Comparison of ENCODE assay signal across 7 cellular contexts in genomic region chr9:81685763-81686613, GRCh38. TPM values are rescaled to one million over a fixed set of nuclear protein-coding genes. Genes with fewer than 3 reads are reported as not detected.
DNase-seq lines count a peak whose midpoint lies in the region; ATAC-seq and TF ChIP-seq lines count a peak whose summit lies in the region.

No MANE protein-coding gene starts in this region.

- H2BK12ac ChIP-seq in neuronal stem cell (ENCODE audit: low read length): no peak overlapping the region

- no peak overlapping the region for H3K4ac ChIP-seq in neuronal stem cell (ENCODE audit: low read length)

- H3K4me3 ChIP-seq in Peyer's patch: peak overlapping the region in 3 of 4 donors; percentile 68 to 81 (median 77)
- H3K4me3 ChIP-seq in gastroesophageal sphincter: peak overlapping the region; percentile 70 to 73
- H3K4me3 ChIP-seq in smooth muscle cell: peak overlapping the region; percentile 96
- H3K4me3 ChIP-seq in neuronal stem cell (ENCODE audit: low read length in 2 of 2): peak overlapping the region in 1 of 2 donors; percentile 78

- H3K23ac ChIP-seq in neuronal stem cell (ENCODE audit: low read depth, low read length, poor library complexity): no peak overlapping the region

- H2BK15ac ChIP-seq in neuronal stem cell (ENCODE audit: low read length): no peak overlapping the region

- no peak for ATAC-seq in gastroesophageal sphincter

- H3K9me3 ChIP-seq in Peyer's patch (no peaks in the 10 kb centered on the region), gastroesophageal sphincter (no peaks in the 10 kb centered on the region), smooth muscle cell (replicated peaks; ENCODE audit: low read depth) (no peaks in the 10 kb centered on the region), neuronal stem cell (replicated peaks in 1 of 2; ENCODE audit: control insufficient read depth in 2 of 2, insufficient read depth in 1 of 2, low read depth in 1 of 2, low read length in 2 of 2) (peaks cover 0 to 11% of the 10 kb centered on the region in 2 donors)

- no peak overlapping the region for H4K8ac ChIP-seq in neuronal stem cell (ENCODE audit: low read depth, low read length)

- peaks cover 60% of the 10 kb centered on the region for H4K20me1 ChIP-seq in smooth muscle cell (ENCODE audit: low read depth)

- peaks cover 0 to 6% (median 0%) of the 10 kb centered on the region in 3 donors for H3K36me3 ChIP-seq in Peyer's patch
- H3K36me3 ChIP-seq in gastroesophageal sphincter: peaks cover 0 to 24% of the 10 kb centered on the region in 2 donors
- no peaks in the 10 kb centered on the region for H3K36me3 ChIP-seq in smooth muscle cell (ENCODE audit: low read depth)
- peaks cover 0 to 50% of the 10 kb centered on the region in 2 donors for H3K36me3 ChIP-seq in neuronal stem cell (replicated peaks in 1 of 2; ENCODE audit: control insufficient read depth in 2 of 2, insufficient read depth in 2 of 2, low read length in 2 of 2)

- H3K79me2 ChIP-seq in smooth muscle cell (ENCODE audit: low read depth): peaks cover 46% of the 10 kb centered on the region

- no peak overlapping the region for H2BK120ac ChIP-seq in neuronal stem cell (ENCODE audit: low read depth, low read length)

- TF ChIP-seq POLR2A in Peyer's patch (IDR thresholded peaks at IDR 0.05): no peak
- no peak for TF ChIP-seq POLR2A in gastroesophageal sphincter (IDR thresholded peaks at IDR 0.05)

- H3K4me2 ChIP-seq in smooth muscle cell: peak overlapping the region; percentile 97
- no peak overlapping the region for H3K4me2 ChIP-seq in neuronal stem cell (ENCODE audit: insufficient read depth, low read length, poor library complexity, severe bottlenecking)

- peaks cover 3% of the 10 kb centered on the region for H3K79me1 ChIP-seq in neuronal stem cell (ENCODE audit: low read depth, low read length)

- TF ChIP-seq CTCF in Peyer's patch (IDR thresholded peaks at IDR 0.05) (peak in 3 of 6 experiments; percentile 38 to 49 (median 41)), gastroesophageal sphincter (IDR thresholded peaks at IDR 0.05) (peak in 2 of 4 experiments; percentile 30 to 32), smooth muscle cell (IDR thresholded peaks at IDR 0.05; ENCODE audit: borderline replicate concordance, insufficient read depth, poor library complexity, severe bottlenecking) (no peak)

- H2AK5ac ChIP-seq in neuronal stem cell (ENCODE audit: low read depth, low read length): no peak overlapping the region

- peak overlapping the region; percentile 75 for H3K9ac ChIP-seq in smooth muscle cell (ENCODE audit: low read depth)
- H3K9ac ChIP-seq in neuronal stem cell (ENCODE audit: low read depth, low read length, poor library complexity): no peak overlapping the region

- H2BK5ac ChIP-seq in neuronal stem cell (ENCODE audit: low read length): no peak overlapping the region

- WGBS in gastroesophageal sphincter (ENCODE audit: low coverage in 1 of 2), 2 donors: 34% methylated on average over 5 of the region's 5 CpGs
- 57% methylated on average over 5 of the region's 5 CpGs for WGBS in smooth muscle cell (ENCODE audit: low lambda C conversion rate)
- WGBS in neuronal stem cell (ENCODE audit: extremely low coverage in 2 of 2, insufficient read length in 2 of 2, insufficient replicate concordance in 1 of 2), 2 donors: no CpG with 5 or more reads among the region's 5 CpGs

- H3K27me3 ChIP-seq in Peyer's patch (no peaks in the 10 kb centered on the region), gastroesophageal sphincter (no peaks in the 10 kb centered on the region), smooth muscle cell (ENCODE audit: low read depth) (no peaks in the 10 kb centered on the region), neuronal stem cell (ENCODE audit: control insufficient read depth in 3 of 3, insufficient read depth in 3 of 3, low read depth in 1 of 3, low read length in 3 of 3) (peaks cover 0 to 6% (median 0%) of the 10 kb centered on the region in 3 experiments)

- H3K14ac ChIP-seq in neuronal stem cell (ENCODE audit: low read length): no peak overlapping the region

- H3K18ac ChIP-seq in neuronal stem cell (ENCODE audit: low read length): no peak overlapping the region

- H2AFZ ChIP-seq in smooth muscle cell (ENCODE audit: low read depth) (no peak overlapping the region), neuronal stem cell (ENCODE audit: low read length) (no peak overlapping the region)

- H3K4me1 ChIP-seq in Peyer's patch: peaks cover 0 to 21% (median 2%) of the 10 kb centered on the region in 4 donors
- peaks cover 0 to 67% (median 22%) of the 10 kb centered on the region in 3 donors for H3K4me1 ChIP-seq in gastroesophageal sphincter
- peaks cover 50% of the 10 kb centered on the region for H3K4me1 ChIP-seq in smooth muscle cell (ENCODE audit: low read depth)
- H3K4me1 ChIP-seq in neuronal stem cell (ENCODE audit: control insufficient read depth in 2 of 2, insufficient read depth in 1 of 2, low read depth in 1 of 2, low read length in 2 of 2): peaks cover 18 to 26% of the 10 kb centered on the region in 2 donors

- DNase-seq in HCEC 1CT (peak; percentile 36), Peyer's patch (no peak), smooth muscle cell (lab: John Stamatoyannopoulos, UW; ENCODE audit: unreplicated experiment) (no peak), amniotic stem cell (lab: John Stamatoyannopoulos, UW) (no peak), AG08395 (ENCODE audit: low spot score) (no peak), neuronal stem cell (ENCODE audit: low spot score) (no peak)

- no peaks in the 10 kb centered on the region for H3F3A ChIP-seq in smooth muscle cell (ENCODE audit: low read depth)

- TF ChIP-seq EP300 in gastroesophageal sphincter (IDR thresholded peaks at IDR 0.05): no peak

- H4K91ac ChIP-seq in neuronal stem cell (ENCODE audit: low read depth, low read length, poor library complexity): no peak overlapping the region

- H3K27ac ChIP-seq in Peyer's patch (no peak overlapping the region), gastroesophageal sphincter (peak overlapping the region in 3 of 4 donors; percentile 92 to 98 (median 95)), smooth muscle cell (ENCODE audit: low read depth) (no peak overlapping the region), neuronal stem cell (replicated peaks; ENCODE audit: low read length) (no peak overlapping the region)

RNA-seq across cellular contexts. Expression of gene TLE1, which starts 3.4 kb away (rescaled TPM):
- total RNA-seq in Peyer's patch (10 to 100 TPM; 18.7 to 54.5 (median 40.2) TPM), gastroesophageal sphincter (10 to 100 TPM; 43.6 to 86.2 (median 68.2) TPM), smooth muscle cell (25.5 and 32.5 TPM in 2 replicates)
- 35.2 and 41.9 TPM in 2 replicates for polyA plus RNA-seq in smooth muscle cell
- polyA plus RNA-seq in neuronal stem cell (2013, experiment 1 of 2): 24.3 TPM
- 24.4 TPM for polyA plus RNA-seq in neuronal stem cell (2013, experiment 2 of 2)

Comparison
In these comparisons a context has a peak if more than half of its experiments do, and no peak if none do; other contexts are left out.
1. H3K27ac ChIP-seq: peak in gastroesophageal sphincter (3 of 4); none in Peyer's patch (0 of 4), smooth muscle cell (single experiment) and neuronal stem cell (single experiment).